9 cellular contexts compared by ENCODE assay signal in the genomic region with DNA sequence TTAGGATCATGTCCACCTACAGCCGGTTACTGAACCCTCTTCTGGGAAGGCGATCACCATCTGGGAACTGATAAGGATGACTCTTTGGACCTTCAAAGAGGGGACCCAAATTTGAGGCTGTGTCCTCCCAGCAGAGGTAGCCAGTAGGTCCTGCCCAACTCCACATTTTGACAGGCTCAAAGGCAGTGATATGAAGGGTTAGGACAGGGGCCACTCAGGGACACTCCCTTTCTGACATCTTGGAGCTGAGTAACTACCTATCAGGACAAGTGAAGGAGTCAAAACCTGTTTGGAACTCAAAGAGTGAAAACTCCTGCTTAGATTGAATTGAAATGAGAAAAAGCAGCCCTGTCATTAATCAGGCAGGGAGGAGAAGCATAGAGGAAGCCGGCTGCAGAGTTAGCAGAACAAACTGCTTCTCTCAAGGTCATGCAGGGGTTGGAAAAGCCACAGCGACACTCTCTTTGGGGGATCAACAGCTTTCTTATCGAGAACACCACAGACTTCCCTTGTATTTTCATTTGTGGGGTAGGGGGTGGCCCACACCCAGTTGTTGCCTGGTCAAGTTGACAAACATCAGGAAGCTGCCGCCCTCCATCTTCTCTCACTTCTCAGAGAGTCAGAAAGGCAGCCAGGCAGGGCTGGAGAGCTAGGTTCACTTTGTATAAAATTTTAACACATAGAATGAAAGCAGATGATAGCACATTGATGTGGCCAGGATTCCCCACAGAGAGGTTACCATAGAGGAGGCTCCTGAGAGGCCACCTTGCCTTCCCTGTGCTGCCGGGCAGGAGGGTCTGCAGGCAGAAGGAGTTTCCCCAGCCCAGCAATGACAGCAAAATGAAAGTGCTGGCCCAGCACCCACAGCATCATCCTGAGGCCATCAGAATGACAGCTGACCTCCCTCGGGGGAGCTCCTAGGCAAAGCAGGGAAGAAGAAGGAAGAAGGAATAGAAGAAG. TPM values are rescaled to one million over a fixed set of nuclear protein-coding genes. Genes with fewer than 3 reads are reported as not detected.
DNase-seq lines count a peak whose midpoint lies in the region.
"Had no signal": no experiment of that assay in that cellular context is flagged by ENCODE, and none has a peak within 500 bp of the region (broad histone marks: within the 10 kb centered on the region; RNA-seq: fewer than 3 reads in every experiment).

No MANE protein-coding gene starts in this region.

- H3K36me3 Mint-ChIP-seq in dendritic cell treated with granulocyte-macrophage colony-stimulating factor and Interleukin-4, amounts not matched to agents 40 ng/mL and 50 ng/mL, for 4 days (ENCODE audit: low read depth): peaks cover 39% of the 10 kb centered on the region

- H3K4me3 ChIP-seq in Jurkat, Clone E6-1 (ENCODE audit: low read length): peak overlapping the region; percentile 2; the same call in 1 of the 2 replicates
- peak overlapping the region in 1 of 2 donors; percentile 49 for H3K4me3 ChIP-seq in stomach smooth muscle (ENCODE audit: low read length in 2 of 2)
- H3K4me3 ChIP-seq: GM23248 had no signal

- H3K9me3 Mint-ChIP-seq in dendritic cell treated with granulocyte-macrophage colony-stimulating factor and Interleukin-4, amounts not matched to agents 40 ng/mL and 50 ng/mL, for 4 days: no peaks in the 10 kb centered on the region

- H3K27ac Mint-ChIP-seq in dendritic cell treated with granulocyte-macrophage colony-stimulating factor and Interleukin-4, amounts not matched to agents 40 ng/mL and 50 ng/mL, for 4 days: peak overlapping the region; percentile 91

- H3K4me1 ChIP-seq in stomach smooth muscle (ENCODE audit: control insufficient read depth, insufficient read depth, low read length): peaks cover 40% of the 10 kb centered on the region

- no peak overlapping the region for H3K9ac ChIP-seq in stomach smooth muscle (ENCODE audit: low read length in 2 of 2)
- H3K9ac ChIP-seq: GM23248 had no signal

- no peaks in the 10 kb centered on the region for H3K36me3 ChIP-seq in stomach smooth muscle (ENCODE audit: control insufficient read depth in 2 of 2, insufficient read depth in 2 of 2, low read length in 2 of 2)

- intact Hi-C loops in dendritic cell treated with granulocyte-macrophage colony-stimulating factor and Interleukin-4, amounts not matched to agents 40 ng/mL and 50 ng/mL, for 4 days (cut with micrococcal nuclease): loop anchor here (5.0 kb wide), 3 partner anchors 46 to 141 kb away; a partner anchor contains a TSS

- H3K9me3 ChIP-seq in stomach smooth muscle (ENCODE audit: control insufficient read depth in 2 of 2, low read length in 2 of 2): no peaks in the 10 kb centered on the region

- H3K4me1 Mint-ChIP-seq in dendritic cell treated with granulocyte-macrophage colony-stimulating factor and Interleukin-4, amounts not matched to agents 40 ng/mL and 50 ng/mL, for 4 days (ENCODE audit: low read depth): peaks cover 65% of the 10 kb centered on the region

- H3K27ac ChIP-seq in stomach smooth muscle (ENCODE audit: low read length): peak overlapping the region; percentile 41
- H3K27ac ChIP-seq: GM23248 had no signal

- no peaks in the 10 kb centered on the region for H3K27me3 Mint-ChIP-seq in dendritic cell treated with granulocyte-macrophage colony-stimulating factor and Interleukin-4, amounts not matched to agents 40 ng/mL and 50 ng/mL, for 4 days

- H3K27me3 ChIP-seq in stomach smooth muscle (ENCODE audit: control insufficient read depth in 1 of 2, insufficient read depth in 2 of 2, low read length in 2 of 2): no peaks in the 10 kb centered on the region

- peak overlapping the region; percentile 60 for H3K4me3 Mint-ChIP-seq in dendritic cell treated with granulocyte-macrophage colony-stimulating factor and Interleukin-4, amounts not matched to agents 40 ng/mL and 50 ng/mL, for 4 days

- DNase-seq in activated gamma-delta T cell treated with Interleukin-2 at 50 U/mL for 16 hours: peak; percentile 31
- no peak for DNase-seq in activated gamma-delta T cell (lab: John Stamatoyannopoulos, UW)
- peak; percentile 71 for DNase-seq in Jurkat, Clone E6-1 (ENCODE audit: low read depth, low spot score)
- no peak for DNase-seq in dedifferentiated amniotic fluid mesenchymal stem cell (ENCODE audit: extremely low spot score)
- DNase-seq in superior temporal gyrus (ENCODE audit: extremely low spot score): no peak
- DNase-seq in DMS 273 (lab: John Stamatoyannopoulos, UW; ENCODE audit: unreplicated experiment): no peak
- DNase-seq: GM23248 had no signal

RNA-seq across cellular contexts. Expression of a gene that starts 47.6 kb away (rescaled TPM):
- polyA plus RNA-seq in Jurkat, Clone E6-1 (2012; ENCODE audit: insufficient read depth, insufficient read length): 4.8 TPM

Comparison
In these comparisons a context has a peak if more than half of its experiments do, and no peak if none do; other contexts are left out.
1. DNase-seq: peak in activated gamma-delta T cell treated with Interleukin-2 at 50 U/mL for 16 hours (single experiment) and Jurkat, Clone E6-1 (single experiment); none in activated gamma-delta T cell (single experiment), dedifferentiated amniotic fluid mesenchymal stem cell (single experiment), superior temporal gyrus (single experiment) and DMS 273 (single experiment).